ENCODE assay signal across 15 cellular contexts in the genomic region with DNA sequence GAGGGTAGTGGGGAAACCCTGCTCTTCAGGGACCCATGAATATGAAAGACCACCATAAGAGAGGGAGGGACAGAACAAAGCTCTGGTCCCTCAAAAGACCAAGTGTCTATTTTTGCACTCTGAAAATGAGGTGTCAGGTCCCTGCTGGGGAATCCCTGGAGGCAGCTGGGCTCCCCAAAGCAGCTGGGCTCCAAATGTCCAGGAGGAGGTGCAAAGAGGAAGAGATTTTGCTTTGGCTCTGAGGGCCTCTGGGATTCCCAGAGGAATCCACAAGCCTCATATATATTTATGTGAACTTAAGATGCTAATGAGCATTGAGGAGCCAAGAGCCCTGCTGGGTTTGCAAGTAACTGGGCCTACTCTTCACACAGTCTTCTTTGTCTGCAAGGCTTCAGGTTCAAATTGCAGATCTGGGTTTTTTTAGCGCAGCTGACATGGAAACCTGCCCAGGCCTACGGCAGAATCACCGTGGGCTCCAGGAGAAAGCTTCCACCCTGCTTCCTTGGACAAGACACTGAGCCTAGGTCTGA.
"Had no signal": no experiment of that assay in that cellular context is flagged by ENCODE, and none has a peak within 500 bp of the region (broad histone marks: within the 10 kb centered on the region; RNA-seq: fewer than 3 reads in every experiment).

No MANE protein-coding gene starts in this region.

- ATAC-seq: activated naive CD8-positive, alpha-beta T cell treated with anti-CD3 and anti-CD28 coated beads, Interleukin-2, amount 50 U/mL, for 24 hours; naive thymus-derived CD4-positive, alpha-beta T cell; psoas muscle; stimulated activated naive CD8-positive, alpha-beta T cell treated with anti-CD3 and anti-CD28 coated beads, Interleukin-15, amount 100 ng/mL, for 72 hours had no signal

- H3K9me3 ChIP-seq: psoas muscle, tibial artery had no signal

- H3K27ac ChIP-seq: epithelial cell of prostate, hepatocyte, psoas muscle, tibial artery had no signal

- H3K27me3 ChIP-seq: hepatocyte, tibial artery had no signal

- H3K4me1 ChIP-seq: psoas muscle had no signal

- DNase-seq: activated CD4-positive, alpha-beta T cell treated with anti-CD3 and anti-CD28 coated beads for 48 hours; activated naive CD4-positive, alpha-beta T cell treated with Interleukin-2 at 50 U/mL for 16 hours; activated naive CD8-positive, alpha-beta T cell treated with anti-CD3 and anti-CD28 coated beads, Interleukin-2, amount 50 U/mL, for 24 hours; central memory CD4-positive, alpha-beta T cell; effector memory CD4-positive, alpha-beta T cell; kidney; naive thymus-derived CD4-positive, alpha-beta T cell; occipital lobe; psoas muscle; stimulated activated CD4-positive, alpha-beta T cell treated with anti-CD3 and anti-CD28 coated beads, Interleukin-2, amount 100 ng/mL, for 48 hours; stimulated activated CD8-positive, alpha-beta memory T cell treated with anti-CD3 and anti-CD28 coated beads, Interleukin-4, amount 100 ng/mL, for 48 hours; stimulated activated naive CD8-positive, alpha-beta T cell treated with anti-CD3 and anti-CD28 coated beads, Interleukin-15, amount 100 ng/mL, for 72 hours; tibial artery had no signal

- H3K36me3 ChIP-seq: tibial artery had no signal

- H3K4me3 ChIP-seq: hepatocyte, psoas muscle, tibial artery had no signal
